10 cellular contexts compared by ENCODE assay signal in genomic region chr4:138967313-138967712, GRCh38.
DNase-seq lines count a peak whose midpoint lies in the region; ATAC-seq lines count a peak whose summit lies in the region.
"Had no signal": no experiment of that assay in that cellular context is flagged by ENCODE, and none has a peak within 500 bp of the region (broad histone marks: within the 10 kb centered on the region; RNA-seq: fewer than 3 reads in every experiment).

No MANE protein-coding gene starts in this region.

- peak; percentile 98 for ATAC-seq in GM18858 (IDR thresholded peaks at IDR 0.05; ENCODE audit: unreplicated experiment)
- peak; percentile 87 for ATAC-seq in GM21576 (IDR thresholded peaks at IDR 0.05; ENCODE audit: unreplicated experiment)
- ATAC-seq in HG03342 (IDR thresholded peaks at IDR 0.05; ENCODE audit: unreplicated experiment), result peak; percentile 97

- in situ Hi-C loops in KBM-7 (cut with MboI; ENCODE audit: low pct_unique_long_range_greater_than_20kb, low sequenced_read_pairs), result no loop called here

- peak; percentile 59 for DNase-seq in iris pigment epithelial cell (ENCODE audit: low read depth)
- DNase-seq in KBM-7, result no peak
- DNase-seq in NCI-H510A (lab: John Stamatoyannopoulos, UW), result no peak
- no peak for DNase-seq in activated CD8-positive, alpha-beta memory T cell treated with anti-CD3 and anti-CD28 coated beads, Interleukin-2, amount 50 U/mL, for 48 hours
- DNase-seq in epidermal melanocyte (ENCODE audit: insufficient read length, low spot score), result no peak
- DNase-seq: DMS153, dorsolateral prefrontal cortex had no signal
